In genomic region chr12:65504417-65504816, GRCh38 we compare ENCODE assay signal across 29 cellular contexts.
"Had no signal": no experiment of that assay in that cellular context is flagged by ENCODE, and none has a peak within 500 bp of the region (broad histone marks: within the 10 kb centered on the region; RNA-seq: fewer than 3 reads in every experiment).

No MANE protein-coding gene starts in this region.

- FAIRE-seq: colon, endometrium, islet of Langerhans, keratinocyte had no signal

- H3K9me3 Mint-ChIP-seq: endodermal cell, mesothelial cell of epicardium had no signal

- DNase-seq: dermis blood vessel endothelial cell; dorsolateral prefrontal cortex; effector CD8-positive, alpha-beta T cell; effector memory CD8-positive, alpha-beta T cell; endodermal cell; erythroblast; esophagus squamous epithelium; foreskin fibroblast; foreskin melanocyte; gastrocnemius medialis; glutamatergic neuron; head of caudate nucleus; heart right ventricle; hippocampal formation; left cardiac atrium; left lung; left ventricle myocardium superior; lower lobe of right lung; mesenchymal stem cell; mucosa of descending colon; naive B cell had no signal

- H3K27ac ChIP-seq: coronary artery, dorsolateral prefrontal cortex, epithelial cell of prostate, esophagus squamous epithelium, gastrocnemius medialis, heart right ventricle, left lung, lower lobe of right lung had no signal

- H3K9me3 ChIP-seq: esophagus squamous epithelium, gastrocnemius medialis, heart right ventricle, left lung, lower lobe of right lung, mucosa of descending colon had no signal

- H3K36me3 Mint-ChIP-seq: mesothelial cell of epicardium, naive B cell had no signal

- ATAC-seq: effector memory CD8-positive, alpha-beta T cell; esophagus mucosa; gastrocnemius medialis; heart right ventricle; left cardiac atrium; left lung; left ventricle myocardium superior; lower lobe of right lung; mucosa of descending colon had no signal

- H3K4me1 ChIP-seq: gastrocnemius medialis had no signal

- H3K27ac Mint-ChIP-seq: effector memory CD8-positive, alpha-beta T cell; endodermal cell; mesothelial cell of epicardium; naive B cell had no signal

- H3K36me3 ChIP-seq: esophagus squamous epithelium, gastrocnemius medialis, heart right ventricle, left lung, lower lobe of right lung had no signal

- H3K4me3 ChIP-seq: coronary artery, dorsolateral prefrontal cortex, esophagus squamous epithelium, gastrocnemius medialis, heart right ventricle, left lung, lower lobe of right lung, mucosa of descending colon had no signal
